19 cellular contexts compared by ENCODE assay signal in genomic region chr2:119181391-119181790, GRCh38. TPM values are rescaled to one million over a fixed set of nuclear protein-coding genes. Genes with fewer than 3 reads are reported as not detected.
"Had no signal": no experiment of that assay in that cellular context is flagged by ENCODE, and none has a peak within 500 bp of the region (broad histone marks: within the 10 kb centered on the region; RNA-seq: fewer than 3 reads in every experiment).

No MANE protein-coding gene starts in this region.

- H3K9me3 ChIP-seq: MG63, SK-N-SH had no signal

- H3K27me3 ChIP-seq: MG63 had no signal

- H3K27ac ChIP-seq: RWPE1 had no signal

- ATAC-seq: Panc1, PC-3 had no signal

- H3K4me2 ChIP-seq: SK-N-SH had no signal

- DNase-seq: KBM-7, NCI-H1092, NCI-H1105 treated with DMSO at 0.1 percent for 48 hours, NCI-H1417 treated with DMSO at 0.1 percent for 48 hours, NCI-H1930, NCI-H2081, NCI-H2107, NCI-H2227 treated with DMSO at 0.1 percent for 48 hours, NCI-H526 treated with DMSO at 0.1 percent for 48 hours, PC-3, SHP77, SK-N-SH had no signal

- H3K36me3 ChIP-seq: MG63 had no signal

- H3K9ac ChIP-seq: SK-N-SH had no signal

- H3K4me3 ChIP-seq: MG63 had no signal

RNA-seq across cellular contexts. Expression of gene C1QL2, which starts 22.8 kb away (rescaled TPM):
- total RNA-seq: HT-29, LHCN-M2, NCI-H460, PC-3, SK-MEL-5 had no signal
- polyA plus RNA-seq: SK-N-SH had no signal
